In genomic region chr17:16383216-16383615, GRCh38 we compare ENCODE assay signal across 10 cellular contexts. TPM values are rescaled to one million over a fixed set of nuclear protein-coding genes. Genes with fewer than 3 reads are reported as not detected.
DNase-seq lines count a peak whose midpoint lies in the region; ATAC-seq, FAIRE-seq and TF ChIP-seq lines count a peak whose summit lies in the region.
"Had no signal": no experiment of that assay in that cellular context is flagged by ENCODE, and none has a peak within 500 bp of the region (broad histone marks: within the 10 kb centered on the region; RNA-seq: fewer than 3 reads in every experiment).

No MANE protein-coding gene starts in this region.

- H3K56ac ChIP-seq in IMR-90 (ENCODE audit: extremely low read depth, insufficient read depth, low read length): no peak overlapping the region

- H3K9ac ChIP-seq in IMR-90 (ENCODE audit: low read depth, low read length) (no peak overlapping the region), K562 (ENCODE audit: insufficient read depth in 1 of 2, low read depth in 2 of 2, low read length in 2 of 2) (peak overlapping the region; percentile 20 to 77; a peak in 2 of 4 replicates)

- no peak overlapping the region for H2BK20ac ChIP-seq in IMR-90 (ENCODE audit: low read depth, low read length)

- no peak overlapping the region for H4K91ac ChIP-seq in IMR-90 (ENCODE audit: insufficient read depth, low read depth, low read length)

- POLR2A ChIA-PET in CD4-positive, alpha-beta T cell (lab: Charles Lee): interaction anchor here (1.2 kb wide), 1 partner anchor 32 kb away, joined by 9 read pairs; the partner anchor contains the start of gene TRPV2
- POLR2A ChIA-PET in IMR-90 (lab: Charles Lee; ENCODE audit: unreplicated experiment) (no interaction called here), K562 (lab: Yijun Ruan, JAX) (interaction anchor here (0.6 to 3.8 kb wide), 16 partner anchors 13 to 350 kb away, joined by 3 to 39 read pairs (median 4); partner anchors contain the start of genes CENPV, NCOR1 and TRPV2)

- peaks cover 7 to 30% of the 10 kb centered on the region in 2 experiments; a peak in 3 of 4 replicates for H3K79me1 ChIP-seq in IMR-90 (ENCODE audit: low read depth in 1 of 2, low read length in 2 of 2)

- H3K9me3 Mint-ChIP-seq in CD4-positive, alpha-beta T cell: no peaks in the 10 kb centered on the region
- H3K9me3 Mint-ChIP-seq in nephron: peaks cover 2% of the 10 kb centered on the region

- H3K9me1 ChIP-seq in IMR-90 (ENCODE audit: insufficient read depth, low read length): 0 out of 2 replicates have a peak, but pooled peaks cover 6% of the 10 kb centered on the region
- H3K9me1 ChIP-seq in K562 (ENCODE audit: control insufficient read depth, insufficient read depth, low read length): no peaks in the 10 kb centered on the region

- no peak for TF ChIP-seq RAD21 in IMR-90 (IDR thresholded peaks at IDR 0.05; ENCODE audit: low read length)
- no peak for TF ChIP-seq RAD21 in K562 (CRISPR knock-in tag; conservative IDR thresholded peaks at IDR 0.05 in 1 of 2, IDR thresholded peaks at IDR 0.05 in 1 of 2)

- H3K14ac ChIP-seq in IMR-90 (replicated peaks; ENCODE audit: low read depth, low read length): no peak overlapping the region

- TF ChIP-seq POLR2A in IMR-90 (IDR thresholded peaks at IDR 0.05; ENCODE audit: low read depth, low read length): peak; percentile 57; the same call in 1 of the 2 replicates
- TF ChIP-seq POLR2A in K562 (conservative IDR thresholded peaks at IDR 0.05): peak; percentile 48; the same call in 1 of the 2 replicates

- H3K4me2 ChIP-seq in IMR-90 (ENCODE audit: low read depth, low read length): peak overlapping the region; percentile 41; the same call in 1 of the 2 replicates
- H3K4me2 ChIP-seq in K562 (ENCODE audit: insufficient read depth, low read length): peak overlapping the region; percentile 77

- no peak overlapping the region for H3K23ac ChIP-seq in IMR-90 (ENCODE audit: low read depth, low read length)

- intact Hi-C loops in CD4-positive, alpha-beta T cell (cut with DNase I, micrococcal nuclease): no loop called here
- intact Hi-C loops in IMR-90 (cut with micrococcal nuclease) (no loop called here), K562 (cut with micrococcal nuclease) (no loop called here)

- peak; percentile 64 for FAIRE-seq in K562 (lab: Jason Lieb, UNC)

- H2BK5ac ChIP-seq in IMR-90 (ENCODE audit: low read depth, low read length, poor library complexity, severe bottlenecking): no peak overlapping the region

- H3K36me3 Mint-ChIP-seq in CD4-positive, alpha-beta T cell (ENCODE audit: low read depth): peaks cover 43% of the 10 kb centered on the region
- H3K36me3 Mint-ChIP-seq in nephron (ENCODE audit: low read depth): peaks cover 43% of the 10 kb centered on the region

- H3K4me3 ChIP-seq in IMR-90 (ENCODE audit: insufficient read depth, low read depth, low read length) (no peak overlapping the region), K562 (peak overlapping the region; percentile 55; the same call in 1 of the 2 replicates)

- BruUV-seq in IMR-90 (replicated peaks; lab: Mats Ljungman, UMichigan): no TSS peak
- BruUV-seq in K562 (replicated peaks; lab: Mats Ljungman, UMichigan): no TSS peak

- ATAC-seq in CD4-positive, alpha-beta T cell (ENCODE audit: poor library complexity): no peak
- ATAC-seq in IMR-90 (ENCODE audit: low read depth) (no peak), K562 (no peak)

- H3K18ac ChIP-seq in IMR-90 (ENCODE audit: low read depth, low read length): no peak overlapping the region

- dilution Hi-C loops in IMR-90 (cut with HindIII; ENCODE audit: low sequenced_read_pairs, unreplicated experiment): no loop called here

- in situ Hi-C loops in IMR-90 (cut with MboI; ENCODE audit: low sequenced_read_pairs): loop anchor here (5.0 kb wide), 1 partner anchor 54 kb away; no protein-coding TSS in a partner anchor
- in situ Hi-C loops in K562 (cut with MboI): no loop called here

- no peak overlapping the region for H3K4ac ChIP-seq in IMR-90 (ENCODE audit: low read depth, low read length)

- no peaks in the 10 kb centered on the region for H3K27me3 ChIP-seq in CD4-positive, alpha-beta T cell (ENCODE audit: control insufficient read depth, insufficient read depth, low read length)
- H3K27me3 ChIP-seq in IMR-90 (ENCODE audit: control insufficient read depth, insufficient read depth, low read length): no peaks in the 10 kb centered on the region
- no peaks in the 10 kb centered on the region for H3K27me3 ChIP-seq in K562 (ENCODE audit: control insufficient read depth in 2 of 2, insufficient read depth in 2 of 2, low read length in 2 of 2)
- H3K27me3 ChIP-seq: esophagus squamous epithelium had no signal

- H3K27ac Mint-ChIP-seq in CD4-positive, alpha-beta T cell: peak overlapping the region; percentile 97
- H3K27ac Mint-ChIP-seq in nephron: peak overlapping the region; percentile 25 to 63 (median 47)

- no peak for TF ChIP-seq EP300 in K562 (IDR thresholded peaks at IDR 0.05; ENCODE audit: low read length)

- peaks cover 4% of the 10 kb centered on the region for H3K27me3 Mint-ChIP-seq in CD4-positive, alpha-beta T cell
- H3K27me3 Mint-ChIP-seq in nephron (ENCODE audit: low read depth): peaks cover 8% of the 10 kb centered on the region

- no peak overlapping the region for H2AFZ ChIP-seq in IMR-90 (replicated peaks; ENCODE audit: low read length, poor library complexity)
- no peak overlapping the region for H2AFZ ChIP-seq in K562 (ENCODE audit: low read depth, low read length)

- H2AK5ac ChIP-seq in IMR-90 (ENCODE audit: low read depth, low read length): no peak overlapping the region

- DNase-seq in CD4-positive, alpha-beta T cell: no peak
- DNase-seq in IMR-90 (no peak), K562 (ENCODE audit: extremely low read depth in 1 of 4, low spot score in 3 of 4) (no peak), midbrain (lab: John Stamatoyannopoulos, UW) (no peak), NCI-H446 (lab: John Stamatoyannopoulos, UW) (no peak), SHP77 (lab: John Stamatoyannopoulos, UW) (no peak), NCI-H2196 (lab: John Stamatoyannopoulos, UW; ENCODE audit: unreplicated experiment) (no peak)
- DNase-seq: esophagus squamous epithelium, SIG-M5 had no signal

- H2AK9ac ChIP-seq in IMR-90 (replicated peaks; ENCODE audit: low read depth, low read length, poor library complexity): no peak overlapping the region

- CTCF ChIA-PET in CD4-positive, alpha-beta T cell (lab: Charles Lee): interaction anchor here (1.0 to 1.6 kb wide), 2 partner anchors 19 to 20 kb away, joined by 3 to 4 read pairs; no protein-coding TSS in a partner anchor
- CTCF ChIA-PET in IMR-90 (lab: Yijun Ruan, JAX): no interaction called here
- CTCF ChIA-PET in K562 (lab: Yijun Ruan, JAX; ENCODE audit: low intra/inter-chr PET ratio): no interaction called here

- H3K4me1 ChIP-seq in IMR-90 (ENCODE audit: control insufficient read depth, insufficient read depth, low read length) (peaks cover 4% of the 10 kb centered on the region; the same call in 1 of the 2 replicates), K562 (replicated peaks in 1 of 2; ENCODE audit: control insufficient read depth in 2 of 2, insufficient read depth in 2 of 2, low read length in 2 of 2) (peaks cover 17 to 30% of the 10 kb centered on the region in 2 experiments; a peak in 4 of 5 replicates)

- H3K36me3 ChIP-seq in IMR-90 (ENCODE audit: control insufficient read depth, insufficient read depth, low read length): peaks cover 20% of the 10 kb centered on the region
- peaks cover 29% of the 10 kb centered on the region; the same call in 2 of the 3 replicates for H3K36me3 ChIP-seq in K562 (ENCODE audit: control insufficient read depth, insufficient read depth, low read length)

- no peak overlapping the region for H2BK15ac ChIP-seq in IMR-90 (ENCODE audit: low read depth, low read length)

- H3K27ac ChIP-seq in CD4-positive, alpha-beta T cell (ENCODE audit: low read depth, low read length): no peak overlapping the region
- H3K27ac ChIP-seq in IMR-90 (ENCODE audit: insufficient read depth, low read length) (no peak overlapping the region), K562 (ENCODE audit: extremely low read depth, low read depth, low read length) (peak overlapping the region; percentile 38; the same call in 1 of the 3 replicates)

- H3K79me2 ChIP-seq in K562 (ENCODE audit: control insufficient read depth, insufficient read depth, low read length): peaks cover 48% of the 10 kb centered on the region

- H2BK120ac ChIP-seq in IMR-90 (ENCODE audit: low read depth, low read length): no peak overlapping the region

- no peak for TF ChIP-seq CTCF in CD4-positive, alpha-beta T cell (IDR thresholded peaks at IDR 0.05)
- no peak for TF ChIP-seq CTCF in IMR-90 (conservative IDR thresholded peaks at IDR 0.05; ENCODE audit: low read depth, low read length)
- no peak for TF ChIP-seq CTCF in K562 (IDR thresholded peaks at IDR 0.05 in 2 of 3, conservative IDR thresholded peaks at IDR 0.05 in 1 of 3; ENCODE audit: insufficient read depth in 2 of 3, low read depth in 1 of 3, low read length in 3 of 3)
- no peak for TF ChIP-seq CTCF in nephron (IDR thresholded peaks at IDR 0.05; ENCODE audit: unreplicated experiment in 3 of 3)

- H4K5ac ChIP-seq in IMR-90 (ENCODE audit: low read depth, low read length): no peak overlapping the region

- H4K8ac ChIP-seq in IMR-90 (ENCODE audit: low read depth in 2 of 2, low read length in 2 of 2): no peak overlapping the region

- H4K20me1 ChIP-seq in IMR-90 (ENCODE audit: insufficient read depth, low read length) (peaks cover 42% of the 10 kb centered on the region), K562 (replicated peaks; ENCODE audit: control insufficient read depth, insufficient read depth, low read length) (peaks cover 11% of the 10 kb centered on the region; the same call in 1 of the 2 replicates)

- 76% methylated on average over 2 of the region's 4 CpGs; no CpG with 5 or more reads in 1 of the 2 experiments for WGBS in IMR-90 (ENCODE audit: extremely low coverage in 2 of 2, insufficient read length in 1 of 2), 2 experiments
- WGBS in K562 (ENCODE audit: insufficient coverage, low coverage, missing lambda C conversion rate): 9% methylated on average over 4 of the region's 4 CpGs

- no peaks in the 10 kb centered on the region for H3K9me3 ChIP-seq in CD4-positive, alpha-beta T cell (ENCODE audit: control insufficient read depth, low read length)
- H3K9me3 ChIP-seq in IMR-90 (ENCODE audit: control insufficient read depth, insufficient read depth, low read length) (no peaks in the 10 kb centered on the region), K562 (replicated peaks; ENCODE audit: control insufficient read depth, insufficient read depth, low read depth, low read length) (no peaks in the 10 kb centered on the region)
- H3K9me3 ChIP-seq: esophagus squamous epithelium had no signal

- peaks cover 58% of the 10 kb centered on the region for H3K4me1 Mint-ChIP-seq in CD4-positive, alpha-beta T cell (ENCODE audit: low read depth)
- H3K4me1 Mint-ChIP-seq in nephron: peaks cover 50% of the 10 kb centered on the region

- H3K4me3 Mint-ChIP-seq in CD4-positive, alpha-beta T cell: peak overlapping the region; percentile 75
- H3K4me3 Mint-ChIP-seq in nephron: peak overlapping the region; percentile 59 to 83 (median 69)

RNA-seq across cellular contexts. Expression of gene UBB, which starts 2.3 kb away (rescaled TPM):
- total RNA-seq in CD4-positive, alpha-beta T cell: 100 to 1,000 TPM; 646 to 647 TPM
- total RNA-seq in IMR-90 (2012; rRNA removed): 3,383 and 4,283 TPM in 2 replicates
- 2,561 and 3,167 TPM in 2 replicates for polyA plus RNA-seq in IMR-90 (2012; rRNA removed)
- polyA plus RNA-seq in IMR-90 (2012; cell fraction: cytosol; rRNA removed): 2,294 and 4,532 TPM in 2 replicates
- 753 and 838 TPM in 2 replicates for polyA plus RNA-seq in IMR-90 (2012; cell fraction: nucleus; rRNA removed; ENCODE audit: low replicate concordance)
- 132 and 247 TPM in 2 replicates for total RNA-seq in K562 (2011; cell fraction: chromatin; rRNA removed; ENCODE audit: low replicate concordance)
- 377 and 399 TPM in 2 replicates for total RNA-seq in K562 (2011; cell fraction: nucleolus; rRNA removed)
- total RNA-seq in K562 (2011; cell fraction: nucleoplasm; rRNA removed): 354 and 382 TPM in 2 replicates
- 2,054 and 2,801 TPM in 2 replicates for total RNA-seq in K562 (2014; rRNA removed)
- 1,199 and 1,477 TPM in 2 replicates for total RNA-seq in K562 (2014; rRNA removed; fragmentation: Illumina TruSeq; extraction: Trizol)
- 1,630 and 1,692 TPM in 2 replicates for total RNA-seq in K562 (2015; rRNA removed; fragmentation: Illumina TruSeq; extraction: Trizol)
- 1,581 and 1,675 TPM in 2 replicates for total RNA-seq in K562 (2021)
- 1,069 and 1,272 TPM in 2 replicates for polyA plus RNA-seq in K562 (2011; rRNA removed)
- 1,564 and 2,005 TPM in 2 replicates for polyA plus RNA-seq in K562 (2011; cell fraction: cytosol; rRNA removed)
- polyA plus RNA-seq in K562 (2011; cell fraction: nucleus; rRNA removed): 726 and 879 TPM in 2 replicates
- 2,693 and 3,124 TPM in 2 replicates for polyA plus RNA-seq in K562 (2012)
- polyA plus RNA-seq in K562 (2014; fragmentation: Illumina TruSeq; extraction: Trizol): 1,681 and 1,922 TPM in 2 replicates
- 1,000 to 10,000 TPM; 3,942 to 4,143 TPM for polyA plus RNA-seq in K562 (2014; fragmentation: Nextera tagmentation; extraction: Ambion mirVana)
- polyA plus RNA-seq in K562 (2014; rRNA removed): 1,696 and 2,000 TPM in 2 replicates
- polyA minus RNA-seq in K562 (2011; rRNA and poly(A)+ RNA removed): 966 and 1,497 TPM in 2 replicates
- 625 and 785 TPM in 2 replicates for polyA minus RNA-seq in K562 (2011; cell fraction: cytosol; rRNA and poly(A)+ RNA removed)
- 116 and 251 TPM in 2 replicates for polyA minus RNA-seq in K562 (2011; cell fraction: nucleus; rRNA and poly(A)+ RNA removed)

RNA-seq across cellular contexts. Expression of gene CENPV, which starts 29.9 kb away (rescaled TPM):
- 10 to 100 TPM; 18.5 to 19.4 TPM for total RNA-seq in CD4-positive, alpha-beta T cell
- total RNA-seq in IMR-90 (2012; rRNA removed): 35.3 and 38.6 TPM in 2 replicates
- 49.8 and 52.2 TPM in 2 replicates for polyA plus RNA-seq in IMR-90 (2012; rRNA removed)
- polyA plus RNA-seq in IMR-90 (2012; cell fraction: cytosol; rRNA removed): 35.9 and 108 TPM in 2 replicates
- polyA plus RNA-seq in IMR-90 (2012; cell fraction: nucleus; rRNA removed; ENCODE audit: low replicate concordance): 35.8 and 72.9 TPM in 2 replicates
- total RNA-seq in K562 (2011; cell fraction: chromatin; rRNA removed; ENCODE audit: low replicate concordance): 56.5 and 86.7 TPM in 2 replicates
- 65.5 and 66.5 TPM in 2 replicates for total RNA-seq in K562 (2011; cell fraction: nucleolus; rRNA removed)
- 76.8 and 103 TPM in 2 replicates for total RNA-seq in K562 (2011; cell fraction: nucleoplasm; rRNA removed)
- 90.9 and 131 TPM in 2 replicates for total RNA-seq in K562 (2014; rRNA removed)
- total RNA-seq in K562 (2014; rRNA removed; fragmentation: Illumina TruSeq; extraction: Trizol): 89.6 and 95.5 TPM in 2 replicates
- 67.4 and 75.0 TPM in 2 replicates for total RNA-seq in K562 (2015; rRNA removed; fragmentation: Illumina TruSeq; extraction: Trizol)
- 86.1 and 89.1 TPM in 2 replicates for total RNA-seq in K562 (2021)
- 112 and 128 TPM in 2 replicates for polyA plus RNA-seq in K562 (2011; rRNA removed)
- 115 and 125 TPM in 2 replicates for polyA plus RNA-seq in K562 (2011; cell fraction: cytosol; rRNA removed)
- polyA plus RNA-seq in K562 (2011; cell fraction: nucleus; rRNA removed): 114 and 127 TPM in 2 replicates
- polyA plus RNA-seq in K562 (2012): 64.4 and 69.3 TPM in 2 replicates
- 89.3 and 96.6 TPM in 2 replicates for polyA plus RNA-seq in K562 (2014; fragmentation: Illumina TruSeq; extraction: Trizol)
- polyA plus RNA-seq in K562 (2014; fragmentation: Nextera tagmentation; extraction: Ambion mirVana): 10 to 100 TPM; 17.8 to 25.8 TPM
- polyA plus RNA-seq in K562 (2014; rRNA removed): 91.8 and 100 TPM in 2 replicates
- 53.0 and 61.8 TPM in 2 replicates for polyA minus RNA-seq in K562 (2011; rRNA and poly(A)+ RNA removed)
- 24.5 and 25.6 TPM in 2 replicates for polyA minus RNA-seq in K562 (2011; cell fraction: cytosol; rRNA and poly(A)+ RNA removed)
- 17.9 and 22.4 TPM in 2 replicates for polyA minus RNA-seq in K562 (2011; cell fraction: nucleus; rRNA and poly(A)+ RNA removed)

RNA-seq across cellular contexts. Expression of gene TRPV2, which starts 32.2 kb away (rescaled TPM):
- total RNA-seq in CD4-positive, alpha-beta T cell: 10 to 100 TPM; 42.8 to 45.2 TPM
- total RNA-seq in IMR-90 (2012; rRNA removed) (27.2 and 30.8 TPM in 2 replicates), K562 (2014; rRNA removed) (43.5 and 51.6 TPM in 2 replicates), K562 (2014; rRNA removed; fragmentation: Illumina TruSeq; extraction: Trizol) (24.1 and 30.3 TPM in 2 replicates), K562 (2015; rRNA removed; fragmentation: Illumina TruSeq; extraction: Trizol) (28.6 and 31.9 TPM in 2 replicates), K562 (2021) (93.6 and 97.5 TPM in 2 replicates)
- polyA plus RNA-seq in IMR-90 (2012; rRNA removed) (32.8 and 36.4 TPM in 2 replicates), K562 (2011; rRNA removed) (37.5 and 60.1 TPM in 2 replicates), K562 (2014; fragmentation: Illumina TruSeq; extraction: Trizol) (29.6 and 39.7 TPM in 2 replicates), K562 (2014; fragmentation: Nextera tagmentation; extraction: Ambion mirVana) (10 to 100 TPM in 1 of 2 experiments, 1 to 10 TPM in 1; 10.0 to 15.6 TPM), K562 (2014; rRNA removed) (33.7 and 42.0 TPM in 2 replicates)
- polyA plus RNA-seq in IMR-90 (2012; cell fraction: cytosol; rRNA removed): 28.0 and 41.7 TPM in 2 replicates
- 30.3 and 55.3 TPM in 2 replicates for polyA plus RNA-seq in IMR-90 (2012; cell fraction: nucleus; rRNA removed; ENCODE audit: low replicate concordance)
- total RNA-seq in K562 (2011; cell fraction: chromatin; rRNA removed; ENCODE audit: low replicate concordance): 66.3 and 211 TPM in 2 replicates
- total RNA-seq in K562 (2011; cell fraction: nucleolus; rRNA removed): 185 and 234 TPM in 2 replicates
- 108 and 114 TPM in 2 replicates for total RNA-seq in K562 (2011; cell fraction: nucleoplasm; rRNA removed)
- polyA plus RNA-seq in K562 (2011; cell fraction: cytosol; rRNA removed): 43.3 and 57.1 TPM in 2 replicates
- polyA plus RNA-seq in K562 (2011; cell fraction: nucleus; rRNA removed): 61.7 and 85.4 TPM in 2 replicates
- polyA plus RNA-seq in K562 (2012): 83.6 and 173 TPM in 2 replicates
- 43.0 and 43.3 TPM in 2 replicates for polyA minus RNA-seq in K562 (2011; rRNA and poly(A)+ RNA removed)
- polyA minus RNA-seq in K562 (2011; cell fraction: cytosol; rRNA and poly(A)+ RNA removed): 86.4 and 94.1 TPM in 2 replicates
- polyA minus RNA-seq in K562 (2011; cell fraction: nucleus; rRNA and poly(A)+ RNA removed): 27.1 and 30.0 TPM in 2 replicates
